ENCODE assay signal across 31 cellular contexts in the genomic region with DNA sequence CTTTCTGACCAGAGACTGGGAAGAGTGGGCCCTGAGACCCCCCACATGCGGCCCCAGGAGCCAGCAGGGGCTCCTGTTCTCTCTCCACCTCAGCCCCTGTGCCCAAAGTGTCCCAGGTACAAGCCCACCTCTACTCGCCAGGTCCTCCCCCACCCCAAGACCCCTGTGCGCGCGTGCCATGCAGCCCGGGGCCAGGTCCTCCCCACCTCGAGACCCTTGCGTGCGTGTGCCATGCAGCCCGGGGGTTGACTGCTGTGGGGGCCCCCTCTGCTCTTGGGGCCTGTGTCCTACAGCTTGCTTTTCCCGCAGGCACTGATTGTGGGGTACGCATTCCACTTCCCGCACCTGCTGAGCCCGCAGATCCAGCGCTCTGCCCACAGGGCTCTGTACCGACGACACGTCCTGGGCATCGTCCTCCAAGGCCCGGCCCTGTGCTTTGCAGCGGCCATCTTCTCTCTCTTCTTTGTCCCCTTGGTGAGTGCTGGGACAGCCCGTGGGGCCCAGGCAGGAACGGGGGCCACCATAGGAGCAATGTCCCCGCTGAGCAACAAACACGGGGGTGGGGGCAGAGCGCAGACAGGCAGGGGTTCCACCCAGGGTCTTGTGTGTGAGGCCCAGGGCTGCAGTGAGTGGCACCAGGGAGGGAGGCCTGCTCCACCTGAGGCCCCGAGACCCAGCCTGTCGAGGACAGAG. TPM values are rescaled to one million over a fixed set of nuclear protein-coding genes. Genes with fewer than 3 reads are reported as not detected.
DNase-seq lines count a peak whose midpoint lies in the region; ATAC-seq, FAIRE-seq and TF ChIP-seq lines count a peak whose summit lies in the region.
"Had no signal": no experiment of that assay in that cellular context is flagged by ENCODE, and none has a peak within 500 bp of the region (broad histone marks: within the 10 kb centered on the region; RNA-seq: fewer than 3 reads in every experiment).

No MANE protein-coding gene starts in this region.

- H3K27ac ChIP-seq in endodermal cell (ENCODE audit: low read depth, low read length), result no peak overlapping the region
- H3K27ac ChIP-seq in right lobe of liver, result no peak overlapping the region
- H3K27ac ChIP-seq in esophagus muscularis mucosa (replicated peaks in 1 of 4), result no peak overlapping the region
- H3K27ac ChIP-seq: A549, gastroesophageal sphincter, sigmoid colon, SJSA1, WERI-Rb-1 had no signal

- 93 to 94% methylated on average over 22 to 28 of the region's 28 CpGs for WGBS in endodermal cell (ENCODE audit: insufficient coverage in 1 of 2, insufficient read length in 1 of 2), 2 experiments
- 91% methylated on average over 15 of the region's 28 CpGs for WGBS in right lobe of liver (ENCODE audit: insufficient coverage, low coverage, low lambda C conversion rate, missing lambda C conversion rate)
- 100% methylated on average over 8 of the region's 28 CpGs for WGBS in esophagus muscularis mucosa

- H3K4me1 ChIP-seq in endodermal cell (ENCODE audit: control insufficient read depth, insufficient read depth, low read length) (no peaks in the 10 kb centered on the region), right lobe of liver (no peaks in the 10 kb centered on the region), esophagus muscularis mucosa (peaks cover 0 to 4% (median 0%) of the 10 kb centered on the region in 4 donors)
- H3K4me1 ChIP-seq: A549, gastroesophageal sphincter, sigmoid colon, SJSA1 had no signal

- H3K27ac Mint-ChIP-seq in endodermal cell, result no peak overlapping the region
- H3K27ac Mint-ChIP-seq in stimulated activated effector memory CD8-positive, alpha-beta T cell treated with anti-CD3 and anti-CD28 coated beads, Interleukin-12 subunit alpha, Interleukin-12 subunit beta, amount 100 ng/mL, for 72 hours, result peak overlapping the region; percentile 50
- H3K27ac Mint-ChIP-seq: activated CD4-positive, alpha-beta T cell treated with anti-CD3 and anti-CD28 coated beads, Interleukin-2, amount 10 ng/mL, durations not matched to agents 24 days and 14 days; CD8-positive, alpha-beta T cell; T-cell had no signal

- CTCF ChIA-PET in HEK293T (lab: Yijun Ruan, JAX), result no interaction called here

- DNase-seq in activated effector memory CD4-positive, alpha-beta T cell treated with anti-CD3 and anti-CD28 coated beads, Interleukin-2, amount 50 U/mL, for 16 hours, result peak; percentile 57
- no peak for DNase-seq in activated effector memory CD4-positive, alpha-beta T cell treated with Interleukin-2 at 50 U/mL for 16 hours
- DNase-seq in GM12891 (ENCODE audit: insufficient read length, low spot score), result peak; percentile 12
- peak; percentile 40 for DNase-seq in endodermal cell
- no peak for DNase-seq in stimulated activated effector memory CD8-positive, alpha-beta T cell treated with anti-CD3 and anti-CD28 coated beads, Interleukin-12 subunit alpha, Interleukin-12 subunit beta, amount 100 ng/mL, for 72 hours (ENCODE audit: low spot score in 2 of 2)
- DNase-seq in right lobe of liver, result no peak
- DNase-seq in esophagus muscularis mucosa (ENCODE audit: extremely low spot score), result no peak
- no peak for DNase-seq in HEK293T (ENCODE audit: extremely low spot score)
- DNase-seq: activated CD4-positive, alpha-beta T cell treated with anti-CD3 and anti-CD28 coated beads, Interleukin-2, amount 10 ng/mL, durations not matched to agents 24 days and 14 days; activated naive CD4-positive, alpha-beta T cell treated with Interleukin-2 at 50 U/mL for 16 hours; activated T-cell treated with anti-CD3 and anti-CD28 coated beads, Interleukin-2, amount 50 U/mL, for 4 hours; AML-193; amniotic stem cell; CD8-positive, alpha-beta T cell; GOT3; KBM-7; kidney glomerular epithelial cell; NCI-H1092 treated with DMSO at 0.1 percent for 48 hours; NCI-H187; NCI-H446 treated with DMSO at 0.1 percent for 48 hours; NCI-H774; stimulated activated CD4-positive, alpha-beta T cell treated with anti-CD3 and anti-CD28 coated beads, Interleukin-4, amount 100 ng/mL, for 24 hours; substantia nigra; T-cell; WERI-Rb-1 had no signal

- H3K9me3 ChIP-seq in endodermal cell (ENCODE audit: control insufficient read depth, low read length) (no peaks in the 10 kb centered on the region), right lobe of liver (no peaks in the 10 kb centered on the region), esophagus muscularis mucosa (no peaks in the 10 kb centered on the region)
- H3K9me3 ChIP-seq: A549, gastroesophageal sphincter, sigmoid colon, SJSA1 had no signal

- H3K27me3 ChIP-seq in endodermal cell (ENCODE audit: control insufficient read depth, insufficient read depth, low read length, poor library complexity, severe bottlenecking) (no peaks in the 10 kb centered on the region), right lobe of liver (no peaks in the 10 kb centered on the region), esophagus muscularis mucosa (no peaks in the 10 kb centered on the region)
- H3K27me3 ChIP-seq: gastroesophageal sphincter, sigmoid colon, SJSA1 had no signal

- intact Hi-C loops in right lobe of liver (cut with DNase I), result no loop called here
- intact Hi-C loops in esophagus muscularis mucosa (cut with DNase I), result no loop called here

- TF ChIP-seq POLR2A in GM12891 (IDR thresholded peaks at IDR 0.05; ENCODE audit: low read depth, low read length) (no peak), right lobe of liver (IDR thresholded peaks at IDR 0.05) (no peak), esophagus muscularis mucosa (IDR thresholded peaks at IDR 0.05; ENCODE audit: low read depth) (no peak)

- POLR2A ChIA-PET in HEK293T (lab: Yijun Ruan, JAX), result no interaction called here

- H3K36me3 ChIP-seq in endodermal cell (ENCODE audit: control insufficient read depth, insufficient read depth, low read length) (no peaks in the 10 kb centered on the region), right lobe of liver (peaks cover 0 to 4% (median 0%) of the 10 kb centered on the region in 4 donors), esophagus muscularis mucosa (peaks cover 4 to 67% (median 59%) of the 10 kb centered on the region in 4 donors)
- H3K36me3 ChIP-seq: SJSA1 had no signal

- H3K36me3 Mint-ChIP-seq in endodermal cell (ENCODE audit: low read depth), result peaks cover 15% of the 10 kb centered on the region
- no peaks in the 10 kb centered on the region for H3K36me3 Mint-ChIP-seq in stimulated activated effector memory CD8-positive, alpha-beta T cell treated with anti-CD3 and anti-CD28 coated beads, Interleukin-12 subunit alpha, Interleukin-12 subunit beta, amount 100 ng/mL, for 72 hours

- no peaks in the 10 kb centered on the region for H3K27me3 Mint-ChIP-seq in endodermal cell (ENCODE audit: insufficient read depth)
- H3K27me3 Mint-ChIP-seq: activated CD4-positive, alpha-beta T cell treated with anti-CD3 and anti-CD28 coated beads, Interleukin-2, amount 10 ng/mL, durations not matched to agents 24 days and 14 days; T-cell had no signal

- no peak for TF ChIP-seq EP300 in esophagus muscularis mucosa (IDR thresholded peaks at IDR 0.05)

- no peaks in the 10 kb centered on the region for H3K9me3 Mint-ChIP-seq in endodermal cell
- H3K9me3 Mint-ChIP-seq in stimulated activated effector memory CD8-positive, alpha-beta T cell treated with anti-CD3 and anti-CD28 coated beads, Interleukin-12 subunit alpha, Interleukin-12 subunit beta, amount 100 ng/mL, for 72 hours, result no peaks in the 10 kb centered on the region
- H3K9me3 Mint-ChIP-seq: activated CD4-positive, alpha-beta T cell treated with anti-CD3 and anti-CD28 coated beads, Interleukin-2, amount 10 ng/mL, durations not matched to agents 24 days and 14 days; activated T-cell treated with anti-CD3 and anti-CD28 coated beads, Interleukin-2, amount 50 U/mL, for 4 hours; CD8-positive, alpha-beta T cell; neural crest cell; T-cell had no signal

- peaks cover 8% of the 10 kb centered on the region for H3K4me1 Mint-ChIP-seq in endodermal cell
- H3K4me1 Mint-ChIP-seq in stimulated activated effector memory CD8-positive, alpha-beta T cell treated with anti-CD3 and anti-CD28 coated beads, Interleukin-12 subunit alpha, Interleukin-12 subunit beta, amount 100 ng/mL, for 72 hours, result peaks cover 2% of the 10 kb centered on the region
- H3K4me1 Mint-ChIP-seq: activated CD4-positive, alpha-beta T cell treated with anti-CD3 and anti-CD28 coated beads, Interleukin-2, amount 10 ng/mL, durations not matched to agents 24 days and 14 days; neural crest cell; T-cell had no signal

- FAIRE-seq in GM12891 (lab: Jason Lieb, UNC), result no peak
- FAIRE-seq: A549 had no signal

- no peak for ATAC-seq in stimulated activated effector memory CD8-positive, alpha-beta T cell treated with anti-CD3 and anti-CD28 coated beads, Interleukin-12 subunit alpha, Interleukin-12 subunit beta, amount 100 ng/mL, for 72 hours
- no peak for ATAC-seq in right lobe of liver
- ATAC-seq: A549; activated T-cell treated with anti-CD3 and anti-CD28 coated beads, Interleukin-2, amount 50 U/mL, for 4 hours; CD8-positive, alpha-beta T cell; gastroesophageal sphincter; T-cell had no signal

- H3K4me3 Mint-ChIP-seq in endodermal cell, result no peak overlapping the region
- H3K4me3 Mint-ChIP-seq in stimulated activated effector memory CD8-positive, alpha-beta T cell treated with anti-CD3 and anti-CD28 coated beads, Interleukin-12 subunit alpha, Interleukin-12 subunit beta, amount 100 ng/mL, for 72 hours, result no peak overlapping the region
- H3K4me3 Mint-ChIP-seq: activated CD4-positive, alpha-beta T cell treated with anti-CD3 and anti-CD28 coated beads, Interleukin-2, amount 10 ng/mL, durations not matched to agents 24 days and 14 days; activated T-cell treated with anti-CD3 and anti-CD28 coated beads, Interleukin-2, amount 50 U/mL, for 4 hours; CD8-positive, alpha-beta T cell; neural crest cell; T-cell had no signal

- H3K9ac ChIP-seq in endodermal cell (ENCODE audit: extremely low read depth, low read length, poor library complexity, severe bottlenecking), result no peak overlapping the region

- H3K4me3 ChIP-seq in endodermal cell (ENCODE audit: low read length) (no peak overlapping the region), right lobe of liver (no peak overlapping the region), esophagus muscularis mucosa (no peak overlapping the region)
- H3K4me3 ChIP-seq: A549, gastroesophageal sphincter, sigmoid colon, SJSA1 had no signal

- TF ChIP-seq CTCF in endodermal cell (conservative IDR thresholded peaks at IDR 0.05) (no peak), right lobe of liver (IDR thresholded peaks at IDR 0.05) (no peak), esophagus muscularis mucosa (IDR thresholded peaks at IDR 0.05) (no peak)

RNA-seq across cellular contexts. Expression of a gene that starts 20.3 kb away (rescaled TPM):
- polyA plus RNA-seq in GM12891 (2012; ENCODE audit: low read depth, missing spikeins), result 1.9 TPM
- total RNA-seq in endodermal cell (10 to 100 TPM; 26.3 to 31.1 TPM), right lobe of liver (10 to 100 TPM in 1 of 6 experiments, 1 to 10 TPM in 5; 4.6 to 10.5 (median 5.7) TPM), esophagus muscularis mucosa (10 to 100 TPM in 2 of 4 donors, 1 to 10 TPM in 2; 7.5 to 11.9 (median 9.9) TPM)
- polyA plus RNA-seq in endodermal cell (2013, experiment 1 of 2), result 7.8 TPM
- polyA plus RNA-seq in endodermal cell (2013, experiment 2 of 2), result 8.3 TPM

RNA-seq across cellular contexts. Expression of a gene that starts 20.8 kb away (rescaled TPM):
- polyA plus RNA-seq in GM12891 (2012; ENCODE audit: low read depth, missing spikeins), result 20.5 TPM
- total RNA-seq in endodermal cell (10 to 100 TPM; 15.9 to 23.0 TPM), right lobe of liver (10 to 100 TPM; 22.0 to 31.8 (median 23.6) TPM), esophagus muscularis mucosa (10 to 100 TPM; 17.6 to 39.5 (median 20.0) TPM)
- polyA plus RNA-seq in endodermal cell (2013, experiment 1 of 2), result 21.9 TPM
- polyA plus RNA-seq in endodermal cell (2013, experiment 2 of 2), result 21.2 TPM

RNA-seq across cellular contexts. Expression of a gene that starts 20.9 kb away (rescaled TPM):
- 49.8 TPM for polyA plus RNA-seq in GM12891 (2012; ENCODE audit: low read depth, missing spikeins)
- total RNA-seq in endodermal cell (100 to 1,000 TPM; 104 to 121 TPM), right lobe of liver (10 to 100 TPM; 53.2 to 85.0 (median 64.5) TPM), esophagus muscularis mucosa (10 to 100 TPM; 64.8 to 73.9 (median 70.6) TPM)
- 61.6 TPM for polyA plus RNA-seq in endodermal cell (2013, experiment 1 of 2)
- polyA plus RNA-seq in endodermal cell (2013, experiment 2 of 2), result 52.7 TPM

RNA-seq across cellular contexts. Expression of a gene that starts 33.8 kb away (rescaled TPM):
- 2.3 TPM for polyA plus RNA-seq in GM12891 (2012; ENCODE audit: low read depth, missing spikeins)
- total RNA-seq in endodermal cell, result 10 to 100 TPM; 22.4 to 25.6 TPM
- polyA plus RNA-seq in endodermal cell (2013, experiment 1 of 2), result 4.3 TPM
- polyA plus RNA-seq in endodermal cell (2013, experiment 2 of 2), result 3.6 TPM
- 10 to 100 TPM in 3 of 6 experiments, 1 to 10 TPM in 3; 4.7 to 15.1 (median 11.0) TPM for total RNA-seq in right lobe of liver
- total RNA-seq in esophagus muscularis mucosa, result 10 to 100 TPM; 10.4 to 23.1 (median 11.5) TPM

RNA-seq across cellular contexts. Expression of a gene that starts 40.2 kb away (rescaled TPM):
- polyA plus RNA-seq in GM12891 (2012; ENCODE audit: low read depth, missing spikeins), result 0.23 TPM
- total RNA-seq in endodermal cell (1 to 10 TPM in 1 of 2 donors, under 1 TPM in 1; 0.55 to 1.0 TPM), right lobe of liver (10 to 100 TPM in 5 of 6 experiments, 1 to 10 TPM in 1; 9.6 to 30.9 (median 23.0) TPM), esophagus muscularis mucosa (under 1 TPM in 1 of 4 donors, not detected in 3; 0.06 TPM)
- 0.21 TPM for polyA plus RNA-seq in endodermal cell (2013, experiment 1 of 2)
- polyA plus RNA-seq in endodermal cell (2013, experiment 2 of 2), result 0.08 TPM
- total RNA-seq: activated CD4-positive, alpha-beta T cell treated with anti-CD3 and anti-CD28 coated beads, Interleukin-2, amount 10 ng/mL, durations not matched to agents 24 days and 14 days; gastroesophageal sphincter; M059J; sigmoid colon; SJSA1 had no signal

Comparison
In these comparisons a context has a peak if more than half of its experiments do, and no peak if none do; other contexts are left out.
1. DNase-seq: peak in activated effector memory CD4-positive, alpha-beta T cell treated with anti-CD3 and anti-CD28 coated beads, Interleukin-2, amount 50 U/mL, for 16 hours (single experiment), GM12891 (single experiment) and endodermal cell (single experiment); none in activated effector memory CD4-positive, alpha-beta T cell treated with Interleukin-2 at 50 U/mL for 16 hours (single experiment), stimulated activated effector memory CD8-positive, alpha-beta T cell treated with anti-CD3 and anti-CD28 coated beads, Interleukin-12 subunit alpha, Interleukin-12 subunit beta, amount 100 ng/mL, for 72 hours (0 of 2), right lobe of liver (0 of 3), esophagus muscularis mucosa (single experiment) and HEK293T (single experiment).